In genomic region chr19:3015126-3016057, GRCh38 we compare ENCODE assay signal across 30 cellular contexts.
"Had no signal": no experiment of that assay in that cellular context is flagged by ENCODE, and none has a peak within 500 bp of the region (broad histone marks: within the 10 kb centered on the region; RNA-seq: fewer than 3 reads in every experiment).

No MANE protein-coding gene starts in this region.

- H2AFZ ChIP-seq: neural progenitor cell had no signal

- DNase-seq: cortex of kidney; effector memory CD8-positive, alpha-beta T cell; erythroblast; esophagus squamous epithelium; foreskin melanocyte; glutamatergic neuron; heart right ventricle; hippocampal formation; left cardiac atrium; left lung; mesendoderm; midbrain; naive thymus-derived CD4-positive, alpha-beta T cell; nucleus accumbens; ovary; posterior cingulate gyrus; psoas muscle; right cardiac atrium; spleen; stimulated activated CD4-positive, alpha-beta T cell treated with anti-CD3 and anti-CD28 coated beads, Interleukin-2, amount 100 ng/mL, for 48 hours; stimulated activated CD8-positive, alpha-beta memory T cell treated with anti-CD3 and anti-CD28 coated beads, Interleukin-4, amount 100 ng/mL, for 48 hours; stimulated activated naive CD4-positive, alpha-beta T cell; stimulated activated naive CD8-positive, alpha-beta T cell treated with anti-CD3 and anti-CD28 coated beads, Interleukin-15, amount 100 ng/mL, for 72 hours; trophoblast cell had no signal

- H3K4me2 ChIP-seq: neural progenitor cell had no signal

- H3K36me3 ChIP-seq: neural progenitor cell, ovary had no signal

- FAIRE-seq: endometrium, islet of Langerhans had no signal

- ATAC-seq: effector memory CD8-positive, alpha-beta T cell; heart right ventricle; left cardiac atrium; left lung; naive thymus-derived CD4-positive, alpha-beta T cell; psoas muscle; right cardiac atrium; stimulated activated naive CD8-positive, alpha-beta T cell treated with anti-CD3 and anti-CD28 coated beads, Interleukin-15, amount 100 ng/mL, for 72 hours had no signal

- H3K27ac ChIP-seq: esophagus squamous epithelium, heart right ventricle, left lung, neural progenitor cell, ovary, psoas muscle, skin epidermis, spleen, suprapubic skin, vagina had no signal

- H3K4me3 ChIP-seq: esophagus squamous epithelium, heart right ventricle, left lung, neural progenitor cell, ovary, psoas muscle, skin epidermis, spleen, suprapubic skin, vagina had no signal

- H3K4me1 ChIP-seq: heart right ventricle, left lung, psoas muscle, spleen, suprapubic skin, vagina had no signal

- H3K27me3 ChIP-seq: esophagus squamous epithelium, heart right ventricle, left lung, neural progenitor cell, ovary, spleen, suprapubic skin, vagina had no signal

- H3K9me3 ChIP-seq: esophagus squamous epithelium, heart right ventricle, left lung, ovary, psoas muscle, spleen, suprapubic skin, vagina had no signal

- H3K9ac ChIP-seq: neural progenitor cell had no signal
